ENCODE assay signal across 1 cellular context in genomic region chr5:38567306-38567705, GRCh38. TPM values are rescaled to one million over a fixed set of nuclear protein-coding genes. Genes with fewer than 3 reads are reported as not detected.
"Had no signal": no experiment of that assay in that cellular context is flagged by ENCODE, and none has a peak within 500 bp of the region (broad histone marks: within the 10 kb centered on the region; RNA-seq: fewer than 3 reads in every experiment).

No MANE protein-coding gene starts in this region.

RNA-seq across cellular contexts. Expression of gene LIFR, which starts 10.9 kb away (rescaled TPM):
- total RNA-seq: OCI-LY7 had no signal
